In the genomic region with DNA sequence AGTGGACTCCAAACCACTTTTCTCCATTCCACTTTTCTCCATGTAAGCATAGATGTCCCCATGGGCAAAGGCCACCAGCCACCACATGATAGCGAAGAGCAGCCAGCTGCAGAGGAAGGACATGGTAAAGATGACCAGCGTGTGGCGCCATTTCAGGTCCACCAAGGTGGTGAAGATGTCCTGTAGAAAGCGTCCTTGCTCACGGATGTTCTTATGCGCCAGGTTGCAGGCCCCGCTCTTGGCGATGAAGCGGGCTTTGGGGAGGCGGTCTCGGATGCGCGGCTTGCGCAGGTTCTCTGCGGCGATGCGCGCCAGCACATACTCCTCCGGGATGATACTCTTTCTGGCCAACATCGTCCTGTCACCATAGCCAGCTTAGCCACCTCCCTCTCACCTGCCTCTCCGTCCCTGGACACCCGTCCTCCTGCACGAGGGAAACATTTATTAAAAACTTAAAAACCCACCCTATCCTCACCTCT, we compare ENCODE assay signal across 1 cellular context.
TF ChIP-seq lines count a peak whose summit lies in the region.

No MANE protein-coding gene starts in this region.

TF ChIP-seq in IMR-90, 13 proteins besides CTCF, POLR2A, EP300 and RAD21 (continued from another document):
- TF ChIP-seq NFE2L2 (IDR thresholded peaks at IDR 0.05; ENCODE audit: low read depth, low read length) = no peak
